In the genomic region with DNA sequence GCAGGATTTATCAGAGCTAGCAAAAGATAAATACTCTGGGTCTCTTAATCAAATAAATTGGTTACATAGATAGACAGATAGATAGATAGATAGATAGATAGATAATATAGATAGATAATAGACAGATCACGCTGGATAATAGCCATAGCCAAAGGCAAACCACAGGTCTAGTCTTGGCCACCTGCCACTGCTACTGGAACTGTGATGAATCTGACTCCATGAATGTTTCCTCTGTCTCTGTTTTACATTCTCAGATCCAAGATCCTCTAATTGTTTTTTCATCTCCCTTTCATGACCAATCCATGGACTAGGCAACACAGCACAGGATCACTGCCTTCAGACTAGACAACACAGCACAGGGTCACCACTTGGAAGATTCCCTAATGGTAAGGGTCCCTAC, we compare ENCODE assay signal across 1 cellular context.
A peak's percentile ranks its signal among the peaks of the same experiment; 100 is the strongest.
TF ChIP-seq lines count a peak whose summit lies in the region.

No MANE protein-coding gene starts in this region.

TF ChIP-seq in SK-N-SH treated with all-trans-retinoic acid at 6 μM for 48 hours, 23 proteins besides CTCF, POLR2A, EP300 and RAD21:
- TF ChIP-seq, protein P1, sequence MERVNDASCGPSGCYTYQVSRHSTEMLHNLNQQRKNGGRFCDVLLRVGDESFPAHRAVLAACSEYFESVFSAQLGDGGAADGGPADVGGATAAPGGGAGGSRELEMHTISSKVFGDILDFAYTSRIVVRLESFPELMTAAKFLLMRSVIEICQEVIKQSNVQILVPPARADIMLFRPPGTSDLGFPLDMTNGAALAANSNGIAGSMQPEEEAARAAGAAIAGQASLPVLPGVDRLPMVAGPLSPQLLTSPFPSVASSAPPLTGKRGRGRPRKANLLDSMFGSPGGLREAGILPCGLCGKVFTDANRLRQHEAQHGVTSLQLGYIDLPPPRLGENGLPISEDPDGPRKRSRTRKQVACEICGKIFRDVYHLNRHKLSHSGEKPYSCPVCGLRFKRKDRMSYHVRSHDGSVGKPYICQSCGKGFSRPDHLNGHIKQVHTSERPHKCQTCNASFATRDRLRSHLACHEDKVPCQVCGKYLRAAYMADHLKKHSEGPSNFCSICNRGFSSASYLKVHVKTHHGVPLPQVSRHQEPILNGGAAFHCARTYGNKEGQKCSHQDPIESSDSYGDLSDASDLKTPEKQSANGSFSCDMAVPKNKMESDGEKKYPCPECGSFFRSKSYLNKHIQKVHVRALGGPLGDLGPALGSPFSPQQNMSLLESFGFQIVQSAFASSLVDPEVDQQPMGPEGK (CRISPR knock-in tag; IDR thresholded peaks at IDR 0.05; ENCODE audit: borderline replicate concordance): no peak
- TF ChIP-seq ZNF70 (CRISPR knock-in tag; IDR thresholded peaks at IDR 0.05): peak; percentile 56; the same call in 1 of the 2 replicates
